Comparison of ENCODE assay signal across 8 cellular contexts in the genomic region with DNA sequence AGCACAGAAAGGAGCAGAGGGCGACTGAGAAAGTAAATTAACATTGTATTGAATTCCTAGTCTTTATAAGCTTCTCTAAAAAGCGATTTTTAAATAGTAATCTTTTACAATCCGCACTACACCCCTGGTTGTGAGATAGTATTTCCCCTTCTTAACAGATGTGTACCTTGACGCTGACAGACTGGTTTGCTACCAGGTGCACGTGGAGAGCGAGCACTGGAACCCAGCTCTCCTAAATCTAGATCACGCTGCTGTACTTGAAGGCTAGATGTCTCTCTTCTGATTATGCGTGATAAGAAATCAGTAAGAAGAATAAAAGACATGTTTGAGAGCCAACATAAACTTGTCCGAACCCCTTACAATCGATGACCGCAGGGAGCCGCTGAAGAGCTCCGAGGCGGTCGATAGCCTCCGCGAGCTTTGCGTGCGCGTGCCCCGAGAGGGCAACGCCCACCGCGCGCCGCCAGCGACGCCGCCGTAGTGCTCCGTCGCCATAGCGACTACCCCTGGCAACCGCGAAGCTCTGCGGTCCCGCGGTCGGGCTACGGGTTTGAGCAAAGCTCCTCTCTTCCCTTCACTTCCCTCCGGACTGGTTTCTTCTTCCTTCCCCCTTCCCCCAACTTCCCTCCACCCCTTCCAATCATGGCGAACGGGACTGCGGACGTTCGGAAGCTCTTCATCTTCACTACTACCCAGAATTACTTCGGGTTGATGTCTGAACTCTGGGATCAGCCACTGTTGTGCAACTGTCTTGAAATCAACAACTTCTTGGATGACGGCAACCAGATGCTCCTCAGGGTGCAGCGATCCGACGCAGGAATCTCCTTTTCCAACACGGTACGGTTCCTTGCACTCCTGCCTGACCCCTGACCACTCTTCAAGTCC. TPM values are rescaled to one million over a fixed set of nuclear protein-coding genes. Genes with fewer than 3 reads are reported as not detected.
A peak's percentile ranks its signal among the peaks of the same experiment; 100 is the strongest.
DNase-seq lines count a peak whose midpoint lies in the region; ATAC-seq and TF ChIP-seq lines count a peak whose summit lies in the region.

A gene with protein sequence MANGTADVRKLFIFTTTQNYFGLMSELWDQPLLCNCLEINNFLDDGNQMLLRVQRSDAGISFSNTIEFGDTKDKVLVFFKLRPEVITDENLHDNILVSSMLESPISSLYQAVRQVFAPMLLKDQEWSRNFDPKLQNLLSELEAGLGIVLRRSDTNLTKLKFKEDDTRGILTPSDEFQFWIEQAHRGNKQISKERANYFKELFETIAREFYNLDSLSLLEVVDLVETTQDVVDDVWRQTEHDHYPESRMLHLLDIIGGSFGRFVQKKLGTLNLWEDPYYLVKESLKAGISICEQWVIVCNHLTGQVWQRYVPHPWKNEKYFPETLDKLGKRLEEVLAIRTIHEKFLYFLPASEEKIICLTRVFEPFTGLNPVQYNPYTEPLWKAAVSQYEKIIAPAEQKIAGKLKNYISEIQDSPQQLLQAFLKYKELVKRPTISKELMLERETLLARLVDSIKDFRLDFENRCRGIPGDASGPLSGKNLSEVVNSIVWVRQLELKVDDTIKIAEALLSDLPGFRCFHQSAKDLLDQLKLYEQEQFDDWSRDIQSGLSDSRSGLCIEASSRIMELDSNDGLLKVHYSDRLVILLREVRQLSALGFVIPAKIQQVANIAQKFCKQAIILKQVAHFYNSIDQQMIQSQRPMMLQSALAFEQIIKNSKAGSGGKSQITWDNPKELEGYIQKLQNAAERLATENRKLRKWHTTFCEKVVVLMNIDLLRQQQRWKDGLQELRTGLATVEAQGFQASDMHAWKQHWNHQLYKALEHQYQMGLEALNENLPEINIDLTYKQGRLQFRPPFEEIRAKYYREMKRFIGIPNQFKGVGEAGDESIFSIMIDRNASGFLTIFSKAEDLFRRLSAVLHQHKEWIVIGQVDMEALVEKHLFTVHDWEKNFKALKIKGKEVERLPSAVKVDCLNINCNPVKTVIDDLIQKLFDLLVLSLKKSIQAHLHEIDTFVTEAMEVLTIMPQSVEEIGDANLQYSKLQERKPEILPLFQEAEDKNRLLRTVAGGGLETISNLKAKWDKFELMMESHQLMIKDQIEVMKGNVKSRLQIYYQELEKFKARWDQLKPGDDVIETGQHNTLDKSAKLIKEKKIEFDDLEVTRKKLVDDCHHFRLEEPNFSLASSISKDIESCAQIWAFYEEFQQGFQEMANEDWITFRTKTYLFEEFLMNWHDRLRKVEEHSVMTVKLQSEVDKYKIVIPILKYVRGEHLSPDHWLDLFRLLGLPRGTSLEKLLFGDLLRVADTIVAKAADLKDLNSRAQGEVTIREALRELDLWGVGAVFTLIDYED (N-terminal part only) (plus strand): TSS at position 494 of the 885 bp plus-strand sequence. CDS start 149 bp downstream, at position 643.

- no peaks in the 10 kb centered on the region for H3K36me3 ChIP-seq in H7 (replicated peaks; ENCODE audit: control insufficient read depth, insufficient read depth, low read length)
- peaks cover 0 to under 1% of the 10 kb centered on the region in 2 donors for H3K36me3 ChIP-seq in gastroesophageal sphincter

- TF ChIP-seq POLR2A in gastroesophageal sphincter (IDR thresholded peaks at IDR 0.05): peak in 1 of 2 donors; percentile 11

- TF ChIP-seq CTCF in gastroesophageal sphincter (IDR thresholded peaks at IDR 0.05): peak in 3 of 4 experiments; percentile 37 to 58 (median 46)
- TF ChIP-seq CTCF in subcutaneous adipose tissue (IDR thresholded peaks at IDR 0.05; ENCODE audit: low read depth): no peak

- H3K27me3 ChIP-seq in H7 (ENCODE audit: control insufficient read depth, insufficient read depth, low read length): no peaks in the 10 kb centered on the region
- peaks cover 4% of the 10 kb centered on the region for H3K27me3 ChIP-seq in gastroesophageal sphincter

- H3K9me3 ChIP-seq in gastroesophageal sphincter: no peaks in the 10 kb centered on the region

- DNase-seq in ELR (ENCODE audit: low read depth) (peak; percentile 96), H7 (peak; percentile 87), LoVo (ENCODE audit: low spot score) (peak; percentile 90), SIG-M5 (lab: John Stamatoyannopoulos, UW) (peak; percentile 42), activated gamma-delta T cell treated with Interleukin-2 at 50 U/mL for 16 hours (peak; percentile 82), non-pigmented ciliary epithelial cell (ENCODE audit: low read depth) (peak; percentile 57)

- peaks cover 0 to 35% (median 0%) of the 10 kb centered on the region in 3 donors for H3K4me1 ChIP-seq in gastroesophageal sphincter

- H3K4me3 ChIP-seq in H7 (ENCODE audit: insufficient read depth, low read depth, low read length) (peak within 1 kb of the TSS; percentile 64), gastroesophageal sphincter (peak within 1 kb of the TSS; percentile 76 to 95)

- peak within 1 kb of the TSS in 3 of 4 donors; percentile 76 to 83 (median 77) for H3K27ac ChIP-seq in gastroesophageal sphincter

- WGBS in gastroesophageal sphincter (ENCODE audit: low coverage in 1 of 2), 2 donors: 0 to 3% methylated on average over 26 to 43 of the region's 53 CpGs

- ATAC-seq in gastroesophageal sphincter: peak; percentile 98

- TF ChIP-seq EP300 in gastroesophageal sphincter (IDR thresholded peaks at IDR 0.05): no peak

RNA-seq across cellular contexts. Expression of the gene that starts here (rescaled TPM):
- total RNA-seq in H7 (2014; rRNA removed; shearing (Covaris generic)): 10.3 and 11.9 TPM in 2 replicates
- total RNA-seq in gastroesophageal sphincter (10 to 100 TPM; 11.5 to 26.7 (median 18.1) TPM), subcutaneous adipose tissue (10 to 100 TPM; 24.0 to 46.0 (median 34.9) TPM)

Comparison
In these comparisons a context has a peak if more than half of its experiments do, and no peak if none do; other contexts are left out.
1. Peak in every context shown above with its lines: DNase-seq, ATAC-seq, H3K4me3 ChIP-seq and H3K27ac ChIP-seq.
2. DNase-seq: peak in every context shown above with its lines; median percentile 96 in ELR; 90 in LoVo; 87 in H7; 82 in activated gamma-delta T cell treated with Interleukin-2 at 50 U/mL for 16 hours; 57 in non-pigmented ciliary epithelial cell; 42 in SIG-M5.